In genomic region chr7:140674899-140675701, GRCh38 we compare ENCODE assay signal across 8 cellular contexts. TPM values are rescaled to one million over a fixed set of nuclear protein-coding genes. Genes with fewer than 3 reads are reported as not detected.
DNase-seq lines count a peak whose midpoint lies in the region; ATAC-seq and TF ChIP-seq lines count a peak whose summit lies in the region.

No MANE protein-coding gene starts in this region.

- no peaks in the 10 kb centered on the region for H3F3A ChIP-seq in PC-9 (ENCODE audit: insufficient read depth, low read depth)

- no peak overlapping the region for H2AFZ ChIP-seq in PC-9

- TF ChIP-seq CTCF in PC-9 (conservative IDR thresholded peaks at IDR 0.05) (peak; percentile 56; the same call in 1 of the 2 replicates), dorsolateral prefrontal cortex (IDR thresholded peaks at IDR 0.05 in 54 of 56, conservative IDR thresholded peaks at IDR 0.05 in 2 of 56; ENCODE audit: low read depth in 1 of 56, partially characterized antibody in 56 of 56) (peak in 52 of 56 donors; percentile 34 to 75 (median 60)), mucosa of descending colon (IDR thresholded peaks at IDR 0.05) (no peak)

- peak; percentile 87 to 93 for DNase-seq in AML-193 (lab: John Stamatoyannopoulos, UW)
- peak; percentile 53 for DNase-seq in GM04503 (ENCODE audit: low read depth)
- DNase-seq in PC-9: peak in 1 of 2 experiments; percentile 53
- peak in 6 of 10 donors; percentile 24 to 54 (median 42) for DNase-seq in dorsolateral prefrontal cortex
- DNase-seq in mucosa of descending colon: peak in 2 of 3 donors; percentile 18 to 50
- DNase-seq in NCI-H345 (lab: John Stamatoyannopoulos, UW): no peak
- no peak for DNase-seq in HPDE6-E6E7 (ENCODE audit: extremely low spot score)

- H3K4me2 ChIP-seq in PC-9: peak overlapping the region; percentile 93

- no peaks in the 10 kb centered on the region for H4K20me1 ChIP-seq in PC-9 (ENCODE audit: insufficient read depth)

- intact Hi-C loops in PC-9 (cut with micrococcal nuclease; ENCODE audit: unreplicated experiment) (loop anchor here (5.0 kb wide), 1 partner anchor 337 kb away; the partner anchor contains the start of gene MRPS33), dorsolateral prefrontal cortex (cut with DNase I) (loop anchor here (2.0 to 10.0 kb wide), 4 partner anchors 20 to 337 kb away; partner anchors contain the start of genes BRAF (in 2 of the 2) and MRPS33 (in 2 of the 2)), mucosa of descending colon (cut with DNase I, micrococcal nuclease) (no loop called here)

- CTCF ChIA-PET in PC-9 (lab: Charles Lee): interaction anchor here (0.5 to 0.7 kb wide), 4 partner anchors 20 to 213 kb away, joined by 3 to 5 read pairs (median 4); no protein-coding TSS in a partner anchor

- POLR2A ChIA-PET in PC-9 (lab: Charles Lee; ENCODE audit: unreplicated experiment): interaction anchor here (0.6 kb wide), 1 partner anchor 192 kb away, joined by 3 read pairs; no protein-coding TSS in a partner anchor

- H3K27ac ChIP-seq in PC-9 (no peak overlapping the region), dorsolateral prefrontal cortex (peak overlapping the region in 46 of 59 donors; percentile 0 to 94 (median 59))

- BruUV-seq in PC-9 (replicated peaks; lab: Mats Ljungman, UMichigan): no TSS peak

- no peaks in the 10 kb centered on the region for H3K9me2 ChIP-seq in PC-9 (ENCODE audit: insufficient read depth)

- 0 out of 2 replicates have a peak, but pooled peaks cover 5% of the 10 kb centered on the region for H3K36me3 ChIP-seq in PC-9 (ENCODE audit: low read depth)
- no peaks in the 10 kb centered on the region for H3K36me3 ChIP-seq in mucosa of descending colon (ENCODE audit: low read depth)

- H3K4me1 ChIP-seq in PC-9 (replicated peaks; ENCODE audit: insufficient read depth): peaks cover 28% of the 10 kb centered on the region
- peaks cover 24% of the 10 kb centered on the region for H3K4me1 ChIP-seq in mucosa of descending colon (ENCODE audit: low read depth)

- H3K79me2 ChIP-seq in PC-9 (ENCODE audit: low read depth): peaks cover 5% of the 10 kb centered on the region; the same call in 1 of the 2 replicates

- H3K4me3 ChIP-seq in PC-9 (no peak overlapping the region), dorsolateral prefrontal cortex (peak overlapping the region in 44 of 59 donors; percentile 3 to 98 (median 80)), mucosa of descending colon (no peak overlapping the region)

- ATAC-seq in mucosa of descending colon: peak; percentile 7
- no peak for ATAC-seq in HG02870 (IDR thresholded peaks at IDR 0.05; ENCODE audit: unreplicated experiment)

- no peaks in the 10 kb centered on the region for H3K9me3 ChIP-seq in PC-9 (ENCODE audit: insufficient read depth, low read depth)
- H3K9me3 ChIP-seq in mucosa of descending colon: no peaks in the 10 kb centered on the region

- H3K27me3 ChIP-seq in PC-9 (ENCODE audit: insufficient read depth, low read depth) (no peaks in the 10 kb centered on the region), dorsolateral prefrontal cortex (no peaks in the 10 kb centered on the region)

RNA-seq across cellular contexts. Expression of gene ADCK2, which starts 2.4 kb away (rescaled TPM):
- total RNA-seq in PC-9 (2021) (35.3 and 41.7 TPM in 2 replicates), dorsolateral prefrontal cortex (10 to 100 TPM; 18.7 to 40.2 (median 29.5) TPM), mucosa of descending colon (10 to 100 TPM; 23.2 to 29.4 (median 27.6) TPM)

RNA-seq across cellular contexts. Expression of gene NDUFB2, which starts 21.4 kb away (rescaled TPM):
- total RNA-seq in PC-9 (2021): 180 and 199 TPM in 2 replicates
- total RNA-seq in dorsolateral prefrontal cortex: 100 to 1,000 TPM; 147 to 282 (median 221) TPM
- total RNA-seq in mucosa of descending colon: 100 to 1,000 TPM; 209 to 226 (median 210) TPM

RNA-seq across cellular contexts. Expression of gene DENND2A, which starts 34.5 kb away (rescaled TPM):
- total RNA-seq in PC-9 (2021) (3.7 and 4.2 TPM in 2 replicates), dorsolateral prefrontal cortex (10 to 100 TPM; 19.7 to 79.9 (median 34.1) TPM), mucosa of descending colon (10 to 100 TPM in 2 of 3 donors, 1 to 10 TPM in 1; 8.4 to 17.7 (median 10.1) TPM)

Comparison
In these comparisons a context has a peak if more than half of its experiments do, and no peak if none do; other contexts are left out.
1. DNase-seq: peak in AML-193 (2 of 2), GM04503 (single experiment), dorsolateral prefrontal cortex (6 of 10) and mucosa of descending colon (2 of 3); none in NCI-H345 (single experiment) and HPDE6-E6E7 (single experiment).
2. H3K4me3 ChIP-seq: peak in dorsolateral prefrontal cortex (44 of 59); none in PC-9 (single experiment) and mucosa of descending colon (single experiment).
3. intact Hi-C loops: an anchor here in PC-9 (5.0 kb wide) and dorsolateral prefrontal cortex (2.0 to 10.0 kb wide); none called in mucosa of descending colon.